8 cellular contexts compared by ENCODE assay signal in genomic region chr13:42048323-42048624, GRCh38. TPM values are rescaled to one million over a fixed set of nuclear protein-coding genes. Genes with fewer than 3 reads are reported as not detected.
A peak's percentile ranks its signal among the peaks of the same experiment; 100 is the strongest.
DNase-seq lines count a peak whose midpoint lies in the region; ATAC-seq and TF ChIP-seq lines count a peak whose summit lies in the region.

No MANE protein-coding gene starts in this region.

- H3K4me3 ChIP-seq in SU-DHL-6 (ENCODE audit: insufficient read depth, low read length, poor library complexity, severe bottlenecking) (peak overlapping the region; percentile 90), fibroblast of lung (replicated peaks in 1 of 4; ENCODE audit: control extremely low read depth in 1 of 4, insufficient read depth in 1 of 4, low read depth in 3 of 4, low read length in 4 of 4) (peak overlapping the region; percentile 77 to 93 (median 84)), osteoblast (ENCODE audit: insufficient read depth, low read length) (peak overlapping the region; percentile 88)

- H3K4me2 ChIP-seq in SU-DHL-6 (ENCODE audit: low read depth, low read length, poor library complexity, severe bottlenecking) (peak overlapping the region; percentile 58), fibroblast of lung (ENCODE audit: extremely low read depth, insufficient read depth, low read length) (peak overlapping the region; percentile 48), osteoblast (ENCODE audit: insufficient read depth, low read length) (peak overlapping the region; percentile 95)

- no peaks in the 10 kb centered on the region for H3K9me2 ChIP-seq in SU-DHL-6 (replicated peaks; ENCODE audit: insufficient read depth, low read length)

- H4K20me1 ChIP-seq in SU-DHL-6 (ENCODE audit: low read depth, low read length), result no peaks in the 10 kb centered on the region
- H4K20me1 ChIP-seq in fibroblast of lung (ENCODE audit: control insufficient read depth, extremely low read depth, insufficient read depth, low read length), result no peaks in the 10 kb centered on the region
- H4K20me1 ChIP-seq in osteoblast (ENCODE audit: insufficient read depth, low read length), result peaks cover 13% of the 10 kb centered on the region

- H3K36me3 ChIP-seq in SU-DHL-6 (ENCODE audit: low read length) (no peaks in the 10 kb centered on the region), fibroblast of lung (ENCODE audit: control insufficient read depth, insufficient read depth, low read length) (no peaks in the 10 kb centered on the region), osteoblast (ENCODE audit: insufficient read depth, low read length) (no peaks in the 10 kb centered on the region)

- H3K9me3 ChIP-seq in SU-DHL-6 (ENCODE audit: insufficient read depth, low read length) (no peaks in the 10 kb centered on the region), fibroblast of lung (ENCODE audit: control insufficient read depth, insufficient read depth, low read depth, low read length) (no peaks in the 10 kb centered on the region), osteoblast (ENCODE audit: low read depth, low read length) (no peaks in the 10 kb centered on the region)

- ATAC-seq in GM18517 (IDR thresholded peaks at IDR 0.05; ENCODE audit: unreplicated experiment) (peak; percentile 29), HG02798 (IDR thresholded peaks at IDR 0.05; ENCODE audit: poor library complexity, unreplicated experiment) (peak; percentile 33)

- TF ChIP-seq CTCF in SU-DHL-6 (IDR thresholded peaks at IDR 0.05; ENCODE audit: insufficient read depth, low read length, poor library complexity, severe bottlenecking), result no peak
- no peak for TF ChIP-seq CTCF in fibroblast of lung (conservative IDR thresholded peaks at IDR 0.05 in 1 of 2, IDR thresholded peaks at IDR 0.05 in 1 of 2; ENCODE audit: low read depth in 1 of 2, low read length in 2 of 2)
- no peak for TF ChIP-seq CTCF in osteoblast (IDR thresholded peaks at IDR 0.05; ENCODE audit: extremely low read depth, low read depth, low read length)

- H3K4me1 ChIP-seq in fibroblast of lung (ENCODE audit: control insufficient read depth, extremely low read depth, insufficient read depth, low read length), result peaks cover 4% of the 10 kb centered on the region
- H3K4me1 ChIP-seq in osteoblast (ENCODE audit: insufficient read depth, low read length), result peaks cover 6% of the 10 kb centered on the region

- peaks cover 22% of the 10 kb centered on the region; the same call in 1 of the 2 replicates for H3F3A ChIP-seq in SU-DHL-6 (ENCODE audit: insufficient read depth)

- H3K27ac ChIP-seq in SU-DHL-6 (ENCODE audit: low read depth, low read length), result no peak overlapping the region
- peak overlapping the region; percentile 82 for H3K27ac ChIP-seq in fibroblast of lung (ENCODE audit: insufficient read depth, low read length)
- H3K27ac ChIP-seq in osteoblast (ENCODE audit: low read depth, low read length), result peak overlapping the region; percentile 76

- H3K79me2 ChIP-seq in SU-DHL-6 (ENCODE audit: insufficient read depth, low read length), result no peaks in the 10 kb centered on the region
- H3K79me2 ChIP-seq in fibroblast of lung (ENCODE audit: control insufficient read depth, insufficient read depth, low read length), result peaks cover 24% of the 10 kb centered on the region
- peaks cover 53% of the 10 kb centered on the region for H3K79me2 ChIP-seq in osteoblast (ENCODE audit: insufficient read depth, low read length)

- peak overlapping the region; percentile 78 for H3K9ac ChIP-seq in SU-DHL-6 (ENCODE audit: low read length)
- peak overlapping the region; percentile 84 for H3K9ac ChIP-seq in fibroblast of lung (ENCODE audit: insufficient read depth, low read length)

- peak in 1 of 2 donors; percentile 11 for DNase-seq in fibroblast of lung (ENCODE audit: low read depth in 2 of 2)
- DNase-seq in osteoblast (ENCODE audit: insufficient read length, low spot score, missing footprints), result peak; percentile 88
- DNase-seq in NCI-H748 (lab: John Stamatoyannopoulos, UW; ENCODE audit: unreplicated experiment), result no peak
- DNase-seq in cerebellar nuclear complex (lab: John Stamatoyannopoulos, UW), result no peak
- DNase-seq in KG1 (lab: John Stamatoyannopoulos, UW), result no peak

- H3K27me3 ChIP-seq in SU-DHL-6 (ENCODE audit: low read length) (no peaks in the 10 kb centered on the region), fibroblast of lung (ENCODE audit: control insufficient read depth, insufficient read depth, low read length) (no peaks in the 10 kb centered on the region), osteoblast (ENCODE audit: insufficient read depth, low read length) (no peaks in the 10 kb centered on the region)

- peak overlapping the region; percentile 90 for H2AFZ ChIP-seq in SU-DHL-6 (ENCODE audit: low read depth, low read length, severe bottlenecking)
- peak overlapping the region; percentile 43 for H2AFZ ChIP-seq in fibroblast of lung (ENCODE audit: low read length)
- peak overlapping the region; percentile 95 for H2AFZ ChIP-seq in osteoblast (ENCODE audit: low read length)

RNA-seq across cellular contexts. Expression of gene DGKH, which starts 0.2 kb away (rescaled TPM):
- total RNA-seq in fibroblast of lung (5.6 and 7.9 TPM in 2 replicates), osteoblast (8.7 and 11.8 TPM in 2 replicates)
- 4.3 and 6.1 TPM in 2 replicates for polyA plus RNA-seq in fibroblast of lung
- 2.3 and 4.1 TPM in 2 replicates for polyA plus RNA-seq in fibroblast of lung (2012)
- 7.8 and 16.2 TPM in 2 replicates for polyA minus RNA-seq in fibroblast of lung (ENCODE audit: low replicate concordance)

Comparison
In these comparisons a context has a peak if more than half of its experiments do, and no peak if none do; other contexts are left out.
1. H2AFZ ChIP-seq: peak in every context shown above with its lines; median percentile 95 in osteoblast; 90 in SU-DHL-6; 43 in fibroblast of lung.